25 cellular contexts compared by ENCODE assay signal in the genomic region with DNA sequence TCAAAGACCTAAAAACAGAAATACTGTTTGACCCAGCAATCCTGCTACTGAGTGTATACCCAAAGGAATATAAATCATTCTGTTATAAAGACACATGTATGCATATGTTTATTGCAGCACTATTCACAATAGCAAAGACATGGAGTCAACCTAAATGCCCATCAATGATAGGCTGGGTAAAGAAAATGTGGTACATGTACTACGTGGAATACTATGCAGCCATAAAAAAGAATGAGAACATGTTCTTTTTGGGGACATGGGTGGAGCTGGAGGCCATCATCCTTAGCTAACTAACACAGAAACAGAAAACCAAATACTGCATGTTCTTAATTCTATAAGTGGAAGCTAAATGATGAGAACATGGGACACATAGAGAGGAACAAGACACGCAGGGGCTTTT.
"Had no signal": no experiment of that assay in that cellular context is flagged by ENCODE, and none has a peak within 500 bp of the region (broad histone marks: within the 10 kb centered on the region; RNA-seq: fewer than 3 reads in every experiment).

No MANE protein-coding gene starts in this region.

- H3K4me3 Mint-ChIP-seq: mesothelial cell of epicardium, naive B cell had no signal

- DNase-seq: dermis blood vessel endothelial cell; dorsolateral prefrontal cortex; effector CD4-positive, alpha-beta T cell; effector memory CD4-positive, alpha-beta T cell; foreskin keratinocyte; glutamatergic neuron; head of caudate nucleus; heart right ventricle; hippocampal formation; left cardiac atrium; left lung; left ventricle myocardium superior; lower lobe of right lung; mesenchymal stem cell; mucosa of descending colon; naive B cell had no signal

- H3K9me3 ChIP-seq: esophagus muscularis mucosa, gastroesophageal sphincter, lower lobe of right lung, mucosa of descending colon had no signal

- H3K4me3 ChIP-seq: coronary artery, dorsolateral prefrontal cortex, esophagus muscularis mucosa, gastroesophageal sphincter, heart right ventricle, left lung, lower lobe of right lung, mucosa of descending colon had no signal

- H3K27me3 Mint-ChIP-seq: naive B cell had no signal

- H3K36me3 ChIP-seq: esophagus muscularis mucosa, gastroesophageal sphincter, heart right ventricle, left lung, lower lobe of right lung had no signal

- H3K27ac ChIP-seq: coronary artery, dorsolateral prefrontal cortex, esophagus muscularis mucosa, foreskin keratinocyte, gastroesophageal sphincter, heart right ventricle, left lung, lower lobe of right lung had no signal

- ATAC-seq: foreskin keratinocyte, gastroesophageal sphincter, heart right ventricle, left cardiac atrium, left lung, left ventricle myocardium superior, lower lobe of right lung, mucosa of descending colon had no signal

- FAIRE-seq: colon, endothelial cell of umbilical vein, frontal cortex, islet of Langerhans, keratinocyte had no signal

- H3K4me1 ChIP-seq: esophagus muscularis mucosa, foreskin keratinocyte, gastroesophageal sphincter, heart right ventricle, left lung, lower lobe of right lung had no signal

- H3K27ac Mint-ChIP-seq: mesothelial cell of epicardium, naive B cell had no signal

- H3K27me3 ChIP-seq: dorsolateral prefrontal cortex, esophagus muscularis mucosa, foreskin keratinocyte, gastroesophageal sphincter, heart right ventricle, left lung had no signal

- H3K4me1 Mint-ChIP-seq: naive B cell had no signal
